In the genomic region with DNA sequence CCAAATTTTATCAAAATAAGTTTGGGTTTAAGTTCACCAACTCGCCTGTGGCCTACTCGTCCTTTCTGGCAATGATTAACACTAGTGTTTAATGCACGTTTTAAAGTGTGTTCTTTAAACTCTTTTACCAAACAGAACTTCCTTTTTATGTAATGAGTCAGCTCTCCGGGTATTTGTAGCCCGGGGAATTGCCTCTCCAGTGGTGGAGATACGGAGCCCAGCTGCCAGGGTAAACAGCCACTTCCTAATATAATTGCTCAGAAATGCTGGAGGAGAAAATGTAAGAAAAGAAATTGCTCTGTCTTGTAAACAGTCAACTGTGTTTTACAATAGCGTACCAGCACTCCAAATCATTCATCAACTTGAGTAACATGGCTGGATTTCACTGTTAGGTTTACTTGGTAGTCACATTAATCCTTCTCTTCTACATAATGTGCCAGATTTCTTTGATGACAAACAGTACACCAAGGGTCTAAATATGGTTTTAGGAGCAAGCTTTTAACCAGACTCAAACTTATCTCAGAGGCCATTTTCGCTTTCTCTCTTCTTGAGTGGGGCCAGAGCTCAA, we compare ENCODE assay signal across 8 cellular contexts.
A peak's percentile ranks its signal among the peaks of the same experiment; 100 is the strongest.
DNase-seq lines count a peak whose midpoint lies in the region; ATAC-seq lines count a peak whose summit lies in the region.

No MANE protein-coding gene starts in this region.

- ATAC-seq in stimulated activated naive CD8-positive, alpha-beta T cell treated with anti-CD3 and anti-CD28 coated beads, Interleukin-15, Interleukin-2, amounts not matched to agents 100 U/mL and 50 U/mL, for 24 hours: no peak
- ATAC-seq in HG02623 (IDR thresholded peaks at IDR 0.05; ENCODE audit: unreplicated experiment) (peak; percentile 79), left cardiac atrium (peak; percentile 90 to 96)

- H3K27ac Mint-ChIP-seq in stimulated activated naive CD8-positive, alpha-beta T cell treated with anti-CD3 and anti-CD28 coated beads, Interleukin-15, Interleukin-2, amounts not matched to agents 100 ng/mL and 50 ng/mL, for 24 hours: peak overlapping the region; percentile 74
- peak overlapping the region; percentile 70 for H3K27ac Mint-ChIP-seq in activated naive CD8-positive, alpha-beta T cell

- H3K4me1 Mint-ChIP-seq in stimulated activated naive CD8-positive, alpha-beta T cell treated with anti-CD3 and anti-CD28 coated beads, Interleukin-15, Interleukin-2, amounts not matched to agents 100 ng/mL and 50 ng/mL, for 24 hours (ENCODE audit: low read depth): peaks cover 33% of the 10 kb centered on the region
- H3K4me1 Mint-ChIP-seq in activated naive CD8-positive, alpha-beta T cell (ENCODE audit: low read depth): peaks cover 24% of the 10 kb centered on the region

- intact Hi-C loops in left cardiac atrium (cut with DNase I): loop anchor here in 1 of 2 donors (5.0 kb wide), 2 partner anchors 84 to 91 kb away; no protein-coding TSS in a partner anchor

- no peaks in the 10 kb centered on the region for H3K9me3 Mint-ChIP-seq in stimulated activated naive CD8-positive, alpha-beta T cell treated with anti-CD3 and anti-CD28 coated beads, Interleukin-15, Interleukin-2, amounts not matched to agents 100 ng/mL and 50 ng/mL, for 24 hours
- no peaks in the 10 kb centered on the region for H3K9me3 Mint-ChIP-seq in activated naive CD8-positive, alpha-beta T cell (ENCODE audit: low read depth)

- H3K36me3 Mint-ChIP-seq in stimulated activated naive CD8-positive, alpha-beta T cell treated with anti-CD3 and anti-CD28 coated beads, Interleukin-15, Interleukin-2, amounts not matched to agents 100 ng/mL and 50 ng/mL, for 24 hours (ENCODE audit: low read depth): no peaks in the 10 kb centered on the region
- H3K36me3 Mint-ChIP-seq in activated naive CD8-positive, alpha-beta T cell: peaks cover 9% of the 10 kb centered on the region

- H3K27me3 Mint-ChIP-seq in stimulated activated naive CD8-positive, alpha-beta T cell treated with anti-CD3 and anti-CD28 coated beads, Interleukin-15, Interleukin-2, amounts not matched to agents 100 ng/mL and 50 ng/mL, for 24 hours: no peaks in the 10 kb centered on the region
- no peaks in the 10 kb centered on the region for H3K27me3 Mint-ChIP-seq in activated naive CD8-positive, alpha-beta T cell

- H3K4me3 ChIP-seq in skeletal muscle cell (ENCODE audit: low read depth, low read length): no peak overlapping the region

- H3K4me3 Mint-ChIP-seq in stimulated activated naive CD8-positive, alpha-beta T cell treated with anti-CD3 and anti-CD28 coated beads, Interleukin-15, Interleukin-2, amounts not matched to agents 100 ng/mL and 50 ng/mL, for 24 hours: peak overlapping the region; percentile 72
- H3K4me3 Mint-ChIP-seq in activated naive CD8-positive, alpha-beta T cell: peak overlapping the region; percentile 35

- DNase-seq in stimulated activated naive CD8-positive, alpha-beta T cell treated with anti-CD3 and anti-CD28 coated beads, Interleukin-15, Interleukin-2, amounts not matched to agents 100 U/mL and 50 U/mL, for 24 hours: no peak
- DNase-seq in NCI-H1105 treated with DMSO at 0.1 percent for 48 hours (lab: John Stamatoyannopoulos, UW) (peak; percentile 92), left cardiac atrium (peak; percentile 80), skeletal muscle cell (ENCODE audit: low read depth) (peak; percentile 86), NCI-H748 treated with DMSO at 0.1 percent for 48 hours (lab: John Stamatoyannopoulos, UW) (no peak)

Comparison
In these comparisons a context has a peak if more than half of its experiments do, and no peak if none do; other contexts are left out.
1. DNase-seq: peak in NCI-H1105 treated with DMSO at 0.1 percent for 48 hours (single experiment), left cardiac atrium (single experiment) and skeletal muscle cell (single experiment); none in stimulated activated naive CD8-positive, alpha-beta T cell treated with anti-CD3 and anti-CD28 coated beads, Interleukin-15, Interleukin-2, amounts not matched to agents 100 U/mL and 50 U/mL, for 24 hours (single experiment) and NCI-H748 treated with DMSO at 0.1 percent for 48 hours (single experiment).